3 cellular contexts compared by ENCODE assay signal in genomic region chr2:176338395-176338794, GRCh38.
"Had no signal": no experiment of that assay in that cellular context is flagged by ENCODE, and none has a peak within 500 bp of the region (broad histone marks: within the 10 kb centered on the region; RNA-seq: fewer than 3 reads in every experiment).

No MANE protein-coding gene starts in this region.

- H3K4me3 ChIP-seq: GM12878 had no signal

- DNase-seq: GDM1, GF-D8 had no signal
